Comparison of ENCODE assay signal across 8 cellular contexts in the genomic region with DNA sequence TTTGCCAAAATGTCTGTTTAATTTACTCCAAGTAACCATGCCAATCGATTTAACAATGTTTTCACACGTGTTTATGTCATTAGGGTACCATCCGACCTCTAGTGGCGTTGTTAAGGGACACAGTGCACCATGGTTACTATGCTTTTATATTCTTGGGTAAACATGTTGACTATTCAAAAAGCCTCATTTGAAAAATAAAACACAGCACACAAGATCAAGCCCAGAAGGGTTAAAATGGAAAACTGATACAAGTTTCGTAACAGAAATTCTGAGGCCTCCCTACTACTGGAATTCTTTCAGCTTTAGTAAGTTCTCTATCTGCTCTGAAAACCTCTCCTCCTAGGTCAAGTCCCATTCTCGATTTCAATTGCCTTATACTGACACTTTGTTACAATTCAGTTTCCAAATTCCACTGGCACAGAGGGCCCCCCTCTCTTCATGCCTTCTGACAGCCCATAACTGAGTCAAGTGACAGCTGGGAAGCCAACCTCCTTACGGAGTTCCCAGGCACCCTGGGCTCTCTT. TPM values are rescaled to one million over a fixed set of nuclear protein-coding genes. Genes with fewer than 3 reads are reported as not detected.
DNase-seq lines count a peak whose midpoint lies in the region; ATAC-seq lines count a peak whose summit lies in the region.

No MANE protein-coding gene starts in this region.

- WGBS in ectodermal cell, 2 experiments = 42 to 49% methylated on average over 7 of the region's 7 CpGs

- peak overlapping the region; percentile 89 to 96 (median 94) for H3K4me3 Mint-ChIP-seq in CD4-positive, CD25-positive, alpha-beta regulatory T cell
- peak overlapping the region; percentile 90 to 100 (median 93) for H3K4me3 Mint-ChIP-seq in naive thymus-derived CD8-positive, alpha-beta T cell

- H3K4me1 ChIP-seq in CD4-positive, CD25-positive, alpha-beta regulatory T cell (ENCODE audit: control insufficient read depth, insufficient read depth, low read length, poor library complexity, severe bottlenecking) = peaks cover 52% of the 10 kb centered on the region
- H3K4me1 ChIP-seq in ectodermal cell (ENCODE audit: control insufficient read depth, insufficient read depth, low read length) = peaks cover 7% of the 10 kb centered on the region

- peak; percentile 32 to 81 (median 72) for DNase-seq in CD4-positive, CD25-positive, alpha-beta regulatory T cell
- DNase-seq in SIG-M5 treated with dmso at 0.1 percent for 504 hours (lab: John Stamatoyannopoulos, UW; ENCODE audit: unreplicated experiment) (peak; percentile 58), EL (no peak), DMS153 (lab: John Stamatoyannopoulos, UW) (no peak)
- peak in 8 of 10 donors; percentile 32 to 82 (median 66) for DNase-seq in naive thymus-derived CD8-positive, alpha-beta T cell

- H3K36me3 ChIP-seq in CD4-positive, CD25-positive, alpha-beta regulatory T cell (ENCODE audit: control insufficient read depth, insufficient read depth, low read length) = no peaks in the 10 kb centered on the region
- no peaks in the 10 kb centered on the region for H3K36me3 ChIP-seq in ectodermal cell (ENCODE audit: control insufficient read depth, insufficient read depth, low read length)

- peak overlapping the region; percentile 64 to 97 (median 96) for H3K27ac Mint-ChIP-seq in CD4-positive, CD25-positive, alpha-beta regulatory T cell
- H3K27ac Mint-ChIP-seq in naive thymus-derived CD8-positive, alpha-beta T cell = peak overlapping the region; percentile 83 to 98 (median 96)

- H3K27ac ChIP-seq in CD4-positive, CD25-positive, alpha-beta regulatory T cell (ENCODE audit: insufficient read depth, low read length, poor library complexity, severe bottlenecking) = peak overlapping the region; percentile 91
- H3K27ac ChIP-seq in ectodermal cell (ENCODE audit: insufficient read depth, low read depth, low read length, poor library complexity, severe bottlenecking) = no peak overlapping the region

- peaks cover 0 to 3% (median 0%) of the 10 kb centered on the region in 7 donors for H3K9me3 Mint-ChIP-seq in CD4-positive, CD25-positive, alpha-beta regulatory T cell
- H3K9me3 Mint-ChIP-seq in naive thymus-derived CD8-positive, alpha-beta T cell = peaks cover 0 to 6% (median 0%) of the 10 kb centered on the region in 9 donors

- no peaks in the 10 kb centered on the region for H3K27me3 ChIP-seq in CD4-positive, CD25-positive, alpha-beta regulatory T cell (ENCODE audit: control insufficient read depth, insufficient read depth, low read length)
- H3K27me3 ChIP-seq in ectodermal cell (ENCODE audit: control insufficient read depth, insufficient read depth, low read length, poor library complexity, severe bottlenecking) = no peaks in the 10 kb centered on the region

- H3K36me3 Mint-ChIP-seq in CD4-positive, CD25-positive, alpha-beta regulatory T cell = no peaks in the 10 kb centered on the region
- peaks cover 0 to 3% (median 0%) of the 10 kb centered on the region in 3 donors for H3K36me3 Mint-ChIP-seq in naive thymus-derived CD8-positive, alpha-beta T cell

- peak; percentile 49 to 53 for ATAC-seq in CD4-positive, CD25-positive, alpha-beta regulatory T cell (ENCODE audit: low read depth in 2 of 2)
- peak; percentile 20 for ATAC-seq in GM19351 (IDR thresholded peaks at IDR 0.05; ENCODE audit: unreplicated experiment)
- peak; percentile 40 to 58 for ATAC-seq in naive thymus-derived CD8-positive, alpha-beta T cell
- no peak for ATAC-seq in HG03439 (IDR thresholded peaks at IDR 0.05; ENCODE audit: unreplicated experiment)

- H3K4me3 ChIP-seq in CD4-positive, CD25-positive, alpha-beta regulatory T cell (ENCODE audit: low read depth, low read length) = peak overlapping the region; percentile 93
- peak overlapping the region; percentile 83 for H3K4me3 ChIP-seq in ectodermal cell (ENCODE audit: insufficient read depth, low read depth, low read length)

- POLR2A ChIA-PET in naive thymus-derived CD8-positive, alpha-beta T cell (lab: Charles Lee) = interaction anchor here (0.6 kb wide), 1 partner anchor 101 kb away, joined by 3 read pairs; the partner anchor contains the start of gene MMP15

- peaks cover 29 to 66% (median 42%) of the 10 kb centered on the region in 4 donors for H3K4me1 Mint-ChIP-seq in CD4-positive, CD25-positive, alpha-beta regulatory T cell
- H3K4me1 Mint-ChIP-seq in naive thymus-derived CD8-positive, alpha-beta T cell = peaks cover 21 to 62% (median 59%) of the 10 kb centered on the region in 4 donors

- H3K9me3 ChIP-seq in CD4-positive, CD25-positive, alpha-beta regulatory T cell (ENCODE audit: control insufficient read depth in 2 of 2, low read length in 2 of 2) = no peaks in the 10 kb centered on the region
- H3K9me3 ChIP-seq in ectodermal cell (ENCODE audit: control insufficient read depth, low read length) = no peaks in the 10 kb centered on the region

- H3K27me3 Mint-ChIP-seq in CD4-positive, CD25-positive, alpha-beta regulatory T cell = peaks cover 5% of the 10 kb centered on the region
- no peaks in the 10 kb centered on the region for H3K27me3 Mint-ChIP-seq in naive thymus-derived CD8-positive, alpha-beta T cell

RNA-seq across cellular contexts. Expression of gene CFAP20, which starts 2.1 kb away (rescaled TPM):
- 147 TPM for total RNA-seq in CD4-positive, CD25-positive, alpha-beta regulatory T cell
- polyA plus RNA-seq in CD4-positive, CD25-positive, alpha-beta regulatory T cell = 10 to 100 TPM; 41.9 to 53.1 (median 47.8) TPM
- polyA plus RNA-seq in ectodermal cell (2013, experiment 1 of 4) = 64.0 TPM
- polyA plus RNA-seq in ectodermal cell (2013, experiment 2 of 4) = 62.9 TPM
- 60.8 TPM for polyA plus RNA-seq in ectodermal cell (2013, experiment 3 of 4)
- 66.7 TPM for polyA plus RNA-seq in ectodermal cell (2013, experiment 4 of 4)
- total RNA-seq in naive thymus-derived CD8-positive, alpha-beta T cell = 10 to 100 TPM; 25.3 to 30.0 TPM
- 10 to 100 TPM; 23.9 to 38.8 (median 27.5) TPM for polyA plus RNA-seq in naive thymus-derived CD8-positive, alpha-beta T cell

Comparison
In these comparisons a context has a peak if more than half of its experiments do, and no peak if none do; other contexts are left out.
1. DNase-seq: peak in CD4-positive, CD25-positive, alpha-beta regulatory T cell (3 of 3), SIG-M5 treated with dmso at 0.1 percent for 504 hours (single experiment) and naive thymus-derived CD8-positive, alpha-beta T cell (8 of 10); none in EL (single experiment) and DMS153 (single experiment).